In genomic region chr19:35938282-35939224, GRCh38 we compare ENCODE assay signal across 11 cellular contexts. TPM values are rescaled to one million over a fixed set of nuclear protein-coding genes. Genes with fewer than 3 reads are reported as not detected.
DNase-seq lines count a peak whose midpoint lies in the region; ATAC-seq, FAIRE-seq and TF ChIP-seq lines count a peak whose summit lies in the region.
"Had no signal": no experiment of that assay in that cellular context is flagged by ENCODE, and none has a peak within 500 bp of the region (broad histone marks: within the 10 kb centered on the region; RNA-seq: fewer than 3 reads in every experiment).

No MANE protein-coding gene starts in this region.

- SMC1A ChIA-PET in GM12878 (lab: Charles Lee; ENCODE audit: uncharacterized antibody, unreplicated experiment), result no interaction called here

- no peak overlapping the region for H3K4me2 ChIP-seq in GM12878 (ENCODE audit: control insufficient read depth, insufficient read depth)

- 55% methylated on average over 13 of the region's 13 CpGs for WGBS in GM12878 (ENCODE audit: insufficient coverage, insufficient replicate concordance, low lambda C conversion rate, missing lambda C conversion rate)
- WGBS in mesodermal cell (ENCODE audit: insufficient coverage in 2 of 2), 2 experiments, result 90 to 93% methylated on average over 10 to 11 of the region's 13 CpGs

- no peak for TF ChIP-seq CTCF in GM12878 (IDR thresholded peaks at IDR 0.05 in 2 of 3, conservative IDR thresholded peaks at IDR 0.05 in 1 of 3; ENCODE audit: control insufficient read depth in 2 of 3, extremely low read depth in 1 of 3, insufficient read depth in 1 of 3, low read depth in 3 of 3, low read length in 3 of 3)
- no peak for TF ChIP-seq CTCF in colonic mucosa (IDR thresholded peaks at IDR 0.05)

- RAD21 ChIA-PET in GM12878 (lab: Charles Lee; ENCODE audit: unreplicated experiment), result no interaction called here

- CTCF ChIA-PET in GM12878 (lab: Yijun Ruan, JAX), result interaction anchor here (0.6 kb wide), 1 partner anchor 21 kb away, joined by 3 read pairs; no protein-coding TSS in a partner anchor

- H3K27ac ChIP-seq in ACC112 (ENCODE audit: low read depth, low read length) (no peak overlapping the region), GM12878 (ENCODE audit: control insufficient read depth, insufficient read depth) (no peak overlapping the region), mesodermal cell (ENCODE audit: low read depth, low read length, severe bottlenecking) (no peak overlapping the region), colonic mucosa (no peak overlapping the region)

- H3K36me3 ChIP-seq in ACC112 (ENCODE audit: insufficient read depth, low read length) (no peaks in the 10 kb centered on the region), GM12878 (ENCODE audit: control insufficient read depth in 2 of 2, insufficient read depth in 2 of 2, low read length in 1 of 2) (no peaks in the 10 kb centered on the region), mesodermal cell (ENCODE audit: control insufficient read depth, insufficient read depth, low read length) (peaks cover 18% of the 10 kb centered on the region), colonic mucosa (no peaks in the 10 kb centered on the region)
- H3K36me3 ChIP-seq: uterus had no signal

- FAIRE-seq in HTR-8/SVneo (lab: Jason Lieb, UNC) (peak; percentile 59), GM12878 (lab: Jason Lieb, UNC) (no peak)

- H3K79me2 ChIP-seq in ACC112 (ENCODE audit: control insufficient read depth, insufficient read depth, low read length, unreplicated experiment), result no peaks in the 10 kb centered on the region
- H3K79me2 ChIP-seq in GM12878 (ENCODE audit: control insufficient read depth, insufficient read depth, low read length), result no peaks in the 10 kb centered on the region

- TF ChIP-seq EP300 in GM12878 (IDR thresholded peaks at IDR 0.05; ENCODE audit: borderline replicate concordance in 1 of 2, control insufficient read depth in 1 of 2, low read depth in 2 of 2, low read length in 2 of 2), result no peak

- in situ Hi-C loops in GM12878 (cut with MboI), result no loop called here

- POLR2A ChIA-PET in GM12878 (lab: Charles Lee), result interaction anchor here (0.6 kb wide), 1 partner anchor 15 kb away, joined by 3 read pairs; no protein-coding TSS in a partner anchor

- no peaks in the 10 kb centered on the region for H4K20me1 ChIP-seq in GM12878 (ENCODE audit: control insufficient read depth, insufficient read depth)

- ATAC-seq in GM12878, result no peak
- ATAC-seq in GM19351 (IDR thresholded peaks at IDR 0.05; ENCODE audit: unreplicated experiment), result no peak
- no peak for ATAC-seq in HG03469 (IDR thresholded peaks at IDR 0.05; ENCODE audit: unreplicated experiment)
- ATAC-seq in Right ventricle myocardium superior (ENCODE audit: poor library complexity), result no peak

- TF ChIP-seq POLR2A in GM12878 (IDR thresholded peaks at IDR 0.05; ENCODE audit: low read depth, low read length), result no peak

- no TSS peak for BruUV-seq in GM12878 (replicated peaks; lab: Mats Ljungman, UMichigan)

- H3K27me3 ChIP-seq in ACC112 (ENCODE audit: insufficient read depth, low read length) (no peaks in the 10 kb centered on the region), GM12878 (replicated peaks in 1 of 2; ENCODE audit: control insufficient read depth in 2 of 2, insufficient read depth in 2 of 2, low read length in 1 of 2) (no peaks in the 10 kb centered on the region; a peak in 1 of 4 replicates), colonic mucosa (no peaks in the 10 kb centered on the region)
- H3K27me3 ChIP-seq: uterus had no signal

- H3K9me3 ChIP-seq in GM12878 (replicated peaks; ENCODE audit: control insufficient read depth, insufficient read depth, low read length) (no peaks in the 10 kb centered on the region), mesodermal cell (ENCODE audit: control insufficient read depth, low read length) (no peaks in the 10 kb centered on the region), colonic mucosa (no peaks in the 10 kb centered on the region)
- H3K9me3 ChIP-seq: uterus had no signal

- H2AFZ ChIP-seq in ACC112 (ENCODE audit: low read length, unreplicated experiment), result no peak overlapping the region
- H2AFZ ChIP-seq in GM12878 (ENCODE audit: control insufficient read depth, low read depth, low read length), result no peak overlapping the region

- H3K9ac ChIP-seq in GM12878 (ENCODE audit: control insufficient read depth, insufficient read depth, low read length) (no peak overlapping the region), colonic mucosa (ENCODE audit: low read depth in 2 of 2, low read length in 2 of 2) (no peak overlapping the region)

- intact Hi-C loops in GM12878 (cut with micrococcal nuclease; ENCODE audit: unreplicated experiment), result no loop called here
- intact Hi-C loops in colonic mucosa (cut with DNase I), result loop anchor here (10.0 kb wide), 1 partner anchor 194 kb away; the partner anchor contains the start of genes IGFLR1, LIN37, PSENEN and U2AF1L4
- intact Hi-C loops in Right ventricle myocardium superior (cut with DNase I), result loop anchor here (10.0 kb wide), 1 partner anchor 224 kb away; the partner anchor contains the start of gene KMT2B

- TF ChIP-seq RAD21 in GM12878 (IDR thresholded peaks at IDR 0.05; ENCODE audit: insufficient read depth, low read depth, low read length), result 0 out of 2 replicates have a peak, but pooled peaks have one; percentile 9

- no peak for DNase-seq in HTR-8/SVneo (ENCODE audit: insufficient read length, low spot score)
- no peak for DNase-seq in GM12878 (ENCODE audit: low read depth, low spot score)
- DNase-seq in colonic mucosa, result no peak
- DNase-seq in Right ventricle myocardium superior, result no peak
- DNase-seq: amniotic stem cell, NCI-H1417, uterus had no signal

- no peaks in the 10 kb centered on the region for H3K4me1 ChIP-seq in ACC112 (ENCODE audit: control insufficient read depth, insufficient read depth, low read length, unreplicated experiment)
- no peaks in the 10 kb centered on the region for H3K4me1 ChIP-seq in GM12878 (ENCODE audit: control insufficient read depth, insufficient read depth, low read length)
- no peaks in the 10 kb centered on the region for H3K4me1 ChIP-seq in mesodermal cell (ENCODE audit: control insufficient read depth, insufficient read depth, low read length, poor library complexity, severe bottlenecking)
- H3K4me1 ChIP-seq in colonic mucosa, result peaks cover 5% of the 10 kb centered on the region

- H3K4me3 ChIP-seq in ACC112 (ENCODE audit: low read depth, low read length), result 0 out of 2 replicates have a peak overlapping the region, but pooled peaks have one; percentile 77
- no peak overlapping the region for H3K4me3 ChIP-seq in GM12878
- peak overlapping the region; percentile 0 for H3K4me3 ChIP-seq in mesodermal cell (ENCODE audit: extremely low read depth, insufficient read depth, low read length, poor library complexity, severe bottlenecking)
- no peak overlapping the region for H3K4me3 ChIP-seq in colonic mucosa

RNA-seq across cellular contexts. Expression of gene LRFN3, which starts 2.4 kb away (rescaled TPM):
- total RNA-seq in GM12878 (2013; cell fraction: nucleolus; rRNA removed), result 1.0 TPM in 2 replicates
- 0.76 and 2.0 TPM in 2 replicates for total RNA-seq in GM12878 (2014; rRNA removed)
- 0.28 and 0.54 TPM in 2 replicates for total RNA-seq in GM12878 (2014; rRNA removed; fragmentation: Illumina TruSeq; extraction: Trizol)
- total RNA-seq in GM12878 (2021), result 5.8 and 7.3 TPM in 2 replicates
- polyA plus RNA-seq in GM12878 (2011; ENCODE audit: low read depth), result 1.4 TPM
- polyA plus RNA-seq in GM12878 (2011; rRNA removed), result 0.05 TPM in 1 of 2 replicates, not detected in the other
- 0.06 and 0.12 TPM in 2 replicates for polyA plus RNA-seq in GM12878 (2011; cell fraction: cytosol; rRNA removed)
- polyA plus RNA-seq in GM12878 (2011; cell fraction: nucleus; rRNA removed), result 0.21 and 0.53 TPM in 2 replicates
- 3.6 and 3.9 TPM in 2 replicates for polyA plus RNA-seq in GM12878 (2012)
- polyA plus RNA-seq in GM12878 (2014; fragmentation: Illumina TruSeq; extraction: Trizol), result 2.1 and 3.2 TPM in 2 replicates
- under 1 TPM in 1 of 2 experiments, not detected in 1; 0.02 TPM for polyA plus RNA-seq in GM12878 (2014; fragmentation: Nextera tagmentation; extraction: Ambion mirVana)
- polyA plus RNA-seq in GM12878 (2014; rRNA removed), result 2.6 and 6.6 TPM in 2 replicates
- 1 to 10 TPM; 1.6 to 2.6 TPM for polyA plus RNA-seq in GM12878 (2016; fragmentation: Nextera tagmentation; extraction: Ambion mirVana)
- polyA minus RNA-seq in GM12878 (2011; rRNA and poly(A)+ RNA removed), result 0.31 TPM in 1 of 2 replicates, not detected in the other
- polyA minus RNA-seq in GM12878 (2011; cell fraction: cytosol; rRNA and poly(A)+ RNA removed), result not detected in 2 replicates
- polyA minus RNA-seq in GM12878 (2011; cell fraction: nucleus; rRNA and poly(A)+ RNA removed), result 0.38 and 0.73 TPM in 2 replicates
- polyA plus RNA-seq in mesodermal cell (2013, experiment 1 of 2), result 23.4 TPM
- polyA plus RNA-seq in mesodermal cell (2013, experiment 2 of 2), result 18.7 TPM
- 10 to 100 TPM; 10.0 to 17.4 TPM for total RNA-seq in colonic mucosa
- total RNA-seq in Right ventricle myocardium superior, result 6.1 TPM

RNA-seq across cellular contexts. Expression of gene TYROBP, which starts 30.5 kb away (rescaled TPM):
- total RNA-seq in GM12878 (2013; cell fraction: nucleolus; rRNA removed), result not detected in 2 replicates
- total RNA-seq in GM12878 (2014; rRNA removed) (0.44 and 0.62 TPM in 2 replicates), GM12878 (2014; rRNA removed; fragmentation: Illumina TruSeq; extraction: Trizol) (0.36 and 0.41 TPM in 2 replicates), GM12878 (2021) (0.40 and 0.54 TPM in 2 replicates), colonic mucosa (10 to 100 TPM; 10.4 to 32.8 TPM), Right ventricle myocardium superior (28.3 TPM)
- polyA plus RNA-seq in GM12878 (2011; ENCODE audit: low read depth), result not detected
- polyA plus RNA-seq in GM12878 (2011; rRNA removed) (not detected in 2 replicates), GM12878 (2014; fragmentation: Illumina TruSeq; extraction: Trizol) (0.78 TPM in 1 of 2 replicates, not detected in the other), GM12878 (2014; fragmentation: Nextera tagmentation; extraction: Ambion mirVana) (under 1 TPM in 1 of 2 experiments, not detected in 1; 0.33 TPM), GM12878 (2014; rRNA removed) (1.4 and 2.4 TPM in 2 replicates), GM12878 (2016; fragmentation: Nextera tagmentation; extraction: Ambion mirVana) (under 1 TPM; 0.54 to 0.62 TPM)
- 0.27 TPM in 1 of 2 replicates, not detected in the other for polyA plus RNA-seq in GM12878 (2011; cell fraction: cytosol; rRNA removed)
- polyA plus RNA-seq in GM12878 (2011; cell fraction: nucleus; rRNA removed), result not detected in 2 replicates
- polyA plus RNA-seq in GM12878 (2012), result not detected in 2 replicates
- not detected in 2 replicates for polyA minus RNA-seq in GM12878 (2011; rRNA and poly(A)+ RNA removed)
- not detected in 2 replicates for polyA minus RNA-seq in GM12878 (2011; cell fraction: cytosol; rRNA and poly(A)+ RNA removed)
- not detected in 2 replicates for polyA minus RNA-seq in GM12878 (2011; cell fraction: nucleus; rRNA and poly(A)+ RNA removed)
- polyA plus RNA-seq in mesodermal cell (2013, experiment 1 of 2), result 0.70 TPM
- polyA plus RNA-seq in mesodermal cell (2013, experiment 2 of 2), result 0.76 TPM

RNA-seq across cellular contexts. Expression of gene HCST, which starts 36.2 kb away (rescaled TPM):
- total RNA-seq in GM12878 (2013; cell fraction: nucleolus; rRNA removed), result 2.4 and 3.4 TPM in 2 replicates
- total RNA-seq in GM12878 (2014; rRNA removed) (27.3 and 33.3 TPM in 2 replicates), GM12878 (2014; rRNA removed; fragmentation: Illumina TruSeq; extraction: Trizol) (25.5 and 26.1 TPM in 2 replicates), GM12878 (2021) (28.6 and 30.7 TPM in 2 replicates), colonic mucosa (1 to 10 TPM; 2.4 to 4.8 TPM), Right ventricle myocardium superior (4.1 TPM)
- polyA plus RNA-seq in GM12878 (2011; ENCODE audit: low read depth), result 203 TPM
- polyA plus RNA-seq in GM12878 (2011; rRNA removed) (9.8 and 13.3 TPM in 2 replicates), GM12878 (2014; fragmentation: Illumina TruSeq; extraction: Trizol) (3.0 and 7.5 TPM in 2 replicates), GM12878 (2014; fragmentation: Nextera tagmentation; extraction: Ambion mirVana) (10 to 100 TPM; 34.0 to 40.4 TPM), GM12878 (2014; rRNA removed) (79.6 and 82.0 TPM in 2 replicates), GM12878 (2016; fragmentation: Nextera tagmentation; extraction: Ambion mirVana) (10 to 100 TPM; 41.9 to 48.2 TPM)
- 33.0 and 45.1 TPM in 2 replicates for polyA plus RNA-seq in GM12878 (2011; cell fraction: cytosol; rRNA removed)
- polyA plus RNA-seq in GM12878 (2011; cell fraction: nucleus; rRNA removed), result 9.7 and 15.3 TPM in 2 replicates
- polyA plus RNA-seq in GM12878 (2012), result 51.7 and 80.9 TPM in 2 replicates
- 23.0 and 67.9 TPM in 2 replicates for polyA minus RNA-seq in GM12878 (2011; rRNA and poly(A)+ RNA removed)
- 10.2 and 17.3 TPM in 2 replicates for polyA minus RNA-seq in GM12878 (2011; cell fraction: cytosol; rRNA and poly(A)+ RNA removed)
- 3.0 and 7.3 TPM in 2 replicates for polyA minus RNA-seq in GM12878 (2011; cell fraction: nucleus; rRNA and poly(A)+ RNA removed)
- polyA plus RNA-seq in mesodermal cell (2013, experiment 1 of 2), result 1.1 TPM
- 1.2 TPM for polyA plus RNA-seq in mesodermal cell (2013, experiment 2 of 2)

RNA-seq across cellular contexts. Expression of gene NFKBID, which starts 38.2 kb away (rescaled TPM):
- total RNA-seq in GM12878 (2013; cell fraction: nucleolus; rRNA removed), result 84.8 and 94.2 TPM in 2 replicates
- total RNA-seq in GM12878 (2014; rRNA removed) (32.0 and 36.3 TPM in 2 replicates), GM12878 (2014; rRNA removed; fragmentation: Illumina TruSeq; extraction: Trizol) (13.4 and 13.8 TPM in 2 replicates), GM12878 (2021) (30.3 and 36.9 TPM in 2 replicates), colonic mucosa (10 to 100 TPM in 1 of 2 donors, 1 to 10 TPM in 1; 8.6 to 11.2 TPM), Right ventricle myocardium superior (2.6 TPM)
- polyA plus RNA-seq in GM12878 (2011; ENCODE audit: low read depth), result 30.6 TPM
- polyA plus RNA-seq in GM12878 (2011; rRNA removed) (5.9 and 12.3 TPM in 2 replicates), GM12878 (2014; fragmentation: Illumina TruSeq; extraction: Trizol) (18.0 and 25.1 TPM in 2 replicates), GM12878 (2014; fragmentation: Nextera tagmentation; extraction: Ambion mirVana) (1 to 10 TPM; 3.0 to 3.8 TPM), GM12878 (2014; rRNA removed) (46.7 and 53.3 TPM in 2 replicates), GM12878 (2016; fragmentation: Nextera tagmentation; extraction: Ambion mirVana) (10 to 100 TPM; 16.6 to 19.5 TPM)
- 19.8 and 22.3 TPM in 2 replicates for polyA plus RNA-seq in GM12878 (2011; cell fraction: cytosol; rRNA removed)
- polyA plus RNA-seq in GM12878 (2011; cell fraction: nucleus; rRNA removed), result 130 and 132 TPM in 2 replicates
- polyA plus RNA-seq in GM12878 (2012), result 28.7 and 39.4 TPM in 2 replicates
- polyA minus RNA-seq in GM12878 (2011; rRNA and poly(A)+ RNA removed), result 15.9 and 34.7 TPM in 2 replicates
- 9.9 and 10.3 TPM in 2 replicates for polyA minus RNA-seq in GM12878 (2011; cell fraction: cytosol; rRNA and poly(A)+ RNA removed)
- polyA minus RNA-seq in GM12878 (2011; cell fraction: nucleus; rRNA and poly(A)+ RNA removed), result 56.5 and 78.1 TPM in 2 replicates
- polyA plus RNA-seq in mesodermal cell (2013, experiment 1 of 2), result 5.4 TPM
- 7.5 TPM for polyA plus RNA-seq in mesodermal cell (2013, experiment 2 of 2)

RNA-seq across cellular contexts. Expression of gene SDHAF1, which starts 56.4 kb away (rescaled TPM):
- 15.3 and 17.0 TPM in 2 replicates for total RNA-seq in GM12878 (2013; cell fraction: nucleolus; rRNA removed)
- total RNA-seq in GM12878 (2014; rRNA removed), result 41.2 and 42.5 TPM in 2 replicates
- total RNA-seq in GM12878 (2014; rRNA removed; fragmentation: Illumina TruSeq; extraction: Trizol), result 14.6 and 15.6 TPM in 2 replicates
- 30.9 and 32.7 TPM in 2 replicates for total RNA-seq in GM12878 (2021)
- polyA plus RNA-seq in GM12878 (2011; ENCODE audit: low read depth), result 7.9 TPM
- 13.2 and 17.9 TPM in 2 replicates for polyA plus RNA-seq in GM12878 (2011; rRNA removed)
- 30.7 and 42.4 TPM in 2 replicates for polyA plus RNA-seq in GM12878 (2011; cell fraction: cytosol; rRNA removed)
- 24.2 and 26.3 TPM in 2 replicates for polyA plus RNA-seq in GM12878 (2011; cell fraction: nucleus; rRNA removed)
- 17.7 and 19.5 TPM in 2 replicates for polyA plus RNA-seq in GM12878 (2012)
- polyA plus RNA-seq in GM12878 (2014; fragmentation: Illumina TruSeq; extraction: Trizol), result 3.4 and 9.0 TPM in 2 replicates
- 1 to 10 TPM in 1 of 2 experiments, under 1 TPM in 1; 0.74 to 3.3 TPM for polyA plus RNA-seq in GM12878 (2014; fragmentation: Nextera tagmentation; extraction: Ambion mirVana)
- polyA plus RNA-seq in GM12878 (2014; rRNA removed), result 45.6 and 46.5 TPM in 2 replicates
- polyA plus RNA-seq in GM12878 (2016; fragmentation: Nextera tagmentation; extraction: Ambion mirVana), result 10 to 100 TPM; 32.3 to 36.1 TPM
- polyA minus RNA-seq in GM12878 (2011; rRNA and poly(A)+ RNA removed), result 3.8 and 10.5 TPM in 2 replicates
- 6.1 and 8.4 TPM in 2 replicates for polyA minus RNA-seq in GM12878 (2011; cell fraction: cytosol; rRNA and poly(A)+ RNA removed)
- polyA minus RNA-seq in GM12878 (2011; cell fraction: nucleus; rRNA and poly(A)+ RNA removed), result 7.9 and 15.3 TPM in 2 replicates
- 14.2 TPM for polyA plus RNA-seq in mesodermal cell (2013, experiment 1 of 2)
- polyA plus RNA-seq in mesodermal cell (2013, experiment 2 of 2), result 13.7 TPM
- 10 to 100 TPM; 25.2 to 31.6 TPM for total RNA-seq in colonic mucosa
- 10.2 TPM for total RNA-seq in Right ventricle myocardium superior

Comparison
In these comparisons a context has a peak if more than half of its experiments do, and no peak if none do; other contexts are left out.
1. H3K4me3 ChIP-seq: peak in ACC112 (single experiment) and mesodermal cell (single experiment); none in GM12878 (single experiment) and colonic mucosa (single experiment).
2. RNA of gene TYROBP, which starts 30.5 kb away (total RNA-seq): 10.4 to 32.8 TPM in colonic mucosa and 28.3 TPM in Right ventricle myocardium superior (single experiment); 0.36 to 0.62 TPM in GM12878; every median in the first group is over 4 times any median in the second.